ENCODE assay signal across 8 cellular contexts in the genomic region with DNA sequence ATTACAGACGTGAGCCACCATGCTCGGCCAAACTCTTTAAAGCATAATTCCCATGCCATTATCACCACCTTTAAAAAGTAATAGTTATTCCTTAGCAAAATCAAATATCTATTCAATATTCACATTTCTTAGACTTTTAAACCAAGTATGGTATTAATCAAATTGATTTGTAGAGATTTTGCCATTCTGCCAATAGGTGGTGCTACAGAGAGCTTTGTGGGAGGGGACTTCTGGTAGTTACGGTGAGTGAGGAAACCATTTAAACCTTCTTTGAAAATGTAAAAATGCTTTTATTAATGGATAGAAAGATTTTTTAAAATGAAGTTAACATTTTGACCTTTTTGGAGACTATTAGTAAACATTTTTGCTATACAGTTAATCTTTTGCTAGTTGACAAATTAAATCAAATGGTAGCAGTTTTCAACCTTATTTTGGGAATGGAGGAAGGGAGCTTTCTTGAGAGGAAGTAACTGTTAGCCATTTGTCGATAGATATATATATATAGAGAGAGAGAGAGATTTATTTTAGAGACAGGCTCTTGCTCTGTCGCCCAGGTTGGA. TPM values are rescaled to one million over a fixed set of nuclear protein-coding genes. Genes with fewer than 3 reads are reported as not detected.
DNase-seq lines count a peak whose midpoint lies in the region; ATAC-seq and TF ChIP-seq lines count a peak whose summit lies in the region.

No MANE protein-coding gene starts in this region.

- DNase-seq in NCI-H146 (lab: John Stamatoyannopoulos, UW) (peak; percentile 13), NCI-H146 treated with DMSO at 0.1 percent for 48 hours (lab: John Stamatoyannopoulos, UW; ENCODE audit: unreplicated experiment) (no peak), NB4 (ENCODE audit: low read depth) (peak; percentile 62), mammary epithelial cell (peak; percentile 3), naive B cell (peak; percentile 25)

- dilution Hi-C loops in mammary epithelial cell (cut with HindIII; ENCODE audit: low sequenced_read_pairs) = no loop called here

- CTCF ChIA-PET in mammary epithelial cell (lab: Charles Lee; ENCODE audit: low non-redundant PET) = no interaction called here

- intact Hi-C loops in mammary epithelial cell (cut with micrococcal nuclease) = loop anchor here (1.0 kb wide), 1 partner anchor 663 kb away; no protein-coding TSS in a partner anchor

- H3K4me3 Mint-ChIP-seq in naive B cell = peak overlapping the region in 1 of 8 donors; percentile 32

- WGBS in mammary epithelial cell (ENCODE audit: low coverage, missing lambda C conversion rate) = 93% methylated on average over 4 of the region's 5 CpGs

- in situ Hi-C loops in mammary epithelial cell (cut with MboI; ENCODE audit: low sequenced_read_pairs in 2 of 2) = loop anchor here in 1 of 2 donors (25.0 kb wide), 1 partner anchor 101 kb away; no protein-coding TSS in a partner anchor

- TF ChIP-seq CTCF in NB4 (IDR thresholded peaks at IDR 0.05; ENCODE audit: low read depth, low read length) (peak; percentile 51), mammary epithelial cell (conservative IDR thresholded peaks at IDR 0.05 in 1 of 2, IDR thresholded peaks at IDR 0.05 in 1 of 2; ENCODE audit: extremely low read depth in 1 of 2, insufficient read depth in 1 of 2, low read depth in 1 of 2, low read length in 2 of 2) (peak; percentile 48 to 53)

- H3K27me3 Mint-ChIP-seq in naive B cell = no peaks in the 10 kb centered on the region

- ATAC-seq in GM19438 (IDR thresholded peaks at IDR 0.05; ENCODE audit: low read depth, unreplicated experiment) (peak; percentile 65), naive B cell (ENCODE audit: low read depth in 2 of 2) (peak; percentile 54 to 71), HG03442 (IDR thresholded peaks at IDR 0.05; ENCODE audit: unreplicated experiment) (no peak), HG03378 (IDR thresholded peaks at IDR 0.05; ENCODE audit: unreplicated experiment) (no peak)

- no peaks in the 10 kb centered on the region for H4K20me1 ChIP-seq in mammary epithelial cell (ENCODE audit: insufficient read depth, low read length)

- H3K4me3 ChIP-seq in NB4 (ENCODE audit: low read depth, low read length) (no peak overlapping the region), mammary epithelial cell (replicated peaks in 1 of 3; ENCODE audit: insufficient read depth in 1 of 3, low read depth in 2 of 3, low read length in 3 of 3) (no peak overlapping the region)

- H3K27ac ChIP-seq in mammary epithelial cell (ENCODE audit: insufficient read depth, low read depth, low read length) = no peak overlapping the region

- H3K79me2 ChIP-seq in mammary epithelial cell (ENCODE audit: insufficient read depth, low read length) = no peaks in the 10 kb centered on the region

- H3K9me3 ChIP-seq in mammary epithelial cell (replicated peaks; ENCODE audit: insufficient read depth, low read length) = no peaks in the 10 kb centered on the region

- H3K9me3 Mint-ChIP-seq in naive B cell = no peaks in the 10 kb centered on the region

- H3K36me3 Mint-ChIP-seq in naive B cell = peaks cover 0 to 19% of the 10 kb centered on the region in 2 donors

- TF ChIP-seq POLR2A in NB4 (IDR thresholded peaks at IDR 0.05; ENCODE audit: extremely low read depth, insufficient read length) = no peak

- H3K4me2 ChIP-seq in mammary epithelial cell (ENCODE audit: insufficient read depth, low read depth, low read length) = no peak overlapping the region

- H2AFZ ChIP-seq in mammary epithelial cell (ENCODE audit: low read depth, low read length) = no peak overlapping the region

- H3K4me1 ChIP-seq in mammary epithelial cell (ENCODE audit: insufficient read depth, low read length) = no peaks in the 10 kb centered on the region

- no peak overlapping the region for H3K9ac ChIP-seq in mammary epithelial cell (ENCODE audit: insufficient read depth, low read length)

- H3K4me1 Mint-ChIP-seq in naive B cell = peaks cover 0 to 4% (median 4%) of the 10 kb centered on the region in 3 donors

- no TSS peak for BruUV-seq in mammary epithelial cell (replicated peaks; lab: Mats Ljungman, UMichigan)

- H3K36me3 ChIP-seq in mammary epithelial cell (ENCODE audit: insufficient read depth, low read length) = peaks cover 47% of the 10 kb centered on the region

- peak overlapping the region in 1 of 6 donors; percentile 67 for H3K27ac Mint-ChIP-seq in naive B cell

- H3K27me3 ChIP-seq in mammary epithelial cell (ENCODE audit: insufficient read depth, low read length) = no peaks in the 10 kb centered on the region

RNA-seq across cellular contexts. Expression of gene IARS2, which starts 19.3 kb away (rescaled TPM):
- total RNA-seq in mammary epithelial cell = 10 to 100 TPM; 69.8 to 78.1 TPM
- polyA plus RNA-seq in mammary epithelial cell (26.9 TPM), naive B cell (ENCODE audit: low read depth in 6 of 6) (10 to 100 TPM; 51.3 to 61.5 (median 56.8) TPM)
- 128 TPM for polyA minus RNA-seq in mammary epithelial cell

RNA-seq across cellular contexts. Expression of gene BPNT1, which starts 23.6 kb away (rescaled TPM):
- 10 to 100 TPM; 27.7 to 32.2 TPM for total RNA-seq in mammary epithelial cell
- 50.9 TPM for polyA plus RNA-seq in mammary epithelial cell
- 136 TPM for polyA minus RNA-seq in mammary epithelial cell
- polyA plus RNA-seq in naive B cell (ENCODE audit: low read depth in 6 of 6) = 10 to 100 TPM in 5 of 6 donors, 1 to 10 TPM in 1; 9.6 to 23.0 (median 18.4) TPM

Comparison
In these comparisons a context has a peak if more than half of its experiments do, and no peak if none do; other contexts are left out.
1. ATAC-seq: peak in GM19438 (single experiment) and naive B cell (2 of 2); none in HG03442 (single experiment) and HG03378 (single experiment).